8 cellular contexts compared by ENCODE assay signal in genomic region chr18:59996370-59996966, GRCh38.
A peak's percentile ranks its signal among the peaks of the same experiment; 100 is the strongest.
DNase-seq lines count a peak whose midpoint lies in the region; ATAC-seq and TF ChIP-seq lines count a peak whose summit lies in the region.

No MANE protein-coding gene starts in this region.

- H3K27me3 ChIP-seq in foreskin keratinocyte: peaks cover 7% of the 10 kb centered on the region

- no peaks in the 10 kb centered on the region for H3K4me1 ChIP-seq in foreskin keratinocyte

- ATAC-seq in GM21717 (IDR thresholded peaks at IDR 0.05; ENCODE audit: unreplicated experiment) (peak; percentile 78), foreskin keratinocyte (peak; percentile 79)

- H3K27ac ChIP-seq in foreskin keratinocyte: no peak overlapping the region

- DNase-seq in NCI-H1436 (lab: John Stamatoyannopoulos, UW) (peak; percentile 51), NCI-H1436 treated with DMSO at 0.1 percent for 48 hours (lab: John Stamatoyannopoulos, UW) (no peak), LoVo (ENCODE audit: low spot score) (peak; percentile 49), SHP77 treated with DMSO at 0.1 percent for 48 hours (lab: John Stamatoyannopoulos, UW) (peak; percentile 47), foreskin keratinocyte (peak in 1 of 2 donors; percentile 43), stromal cell of bone marrow (ENCODE audit: low read depth) (peak; percentile 36)
- no peak for DNase-seq in activated naive CD4-positive, alpha-beta T cell treated with anti-CD3 and anti-CD28 coated beads, Interleukin-2, amount 50 U/mL, for 16 hours

- peak; percentile 92 for TF ChIP-seq CTCF in foreskin keratinocyte (conservative IDR thresholded peaks at IDR 0.05)

Comparison
In these comparisons a context has a peak if more than half of its experiments do, and no peak if none do; other contexts are left out.
1. DNase-seq: peak in NCI-H1436 (single experiment), LoVo (single experiment), SHP77 treated with DMSO at 0.1 percent for 48 hours (single experiment) and stromal cell of bone marrow (single experiment); none in NCI-H1436 treated with DMSO at 0.1 percent for 48 hours (single experiment) and activated naive CD4-positive, alpha-beta T cell treated with anti-CD3 and anti-CD28 coated beads, Interleukin-2, amount 50 U/mL, for 16 hours (single experiment).